Comparison of ENCODE assay signal across 1 cellular context in the genomic region with DNA sequence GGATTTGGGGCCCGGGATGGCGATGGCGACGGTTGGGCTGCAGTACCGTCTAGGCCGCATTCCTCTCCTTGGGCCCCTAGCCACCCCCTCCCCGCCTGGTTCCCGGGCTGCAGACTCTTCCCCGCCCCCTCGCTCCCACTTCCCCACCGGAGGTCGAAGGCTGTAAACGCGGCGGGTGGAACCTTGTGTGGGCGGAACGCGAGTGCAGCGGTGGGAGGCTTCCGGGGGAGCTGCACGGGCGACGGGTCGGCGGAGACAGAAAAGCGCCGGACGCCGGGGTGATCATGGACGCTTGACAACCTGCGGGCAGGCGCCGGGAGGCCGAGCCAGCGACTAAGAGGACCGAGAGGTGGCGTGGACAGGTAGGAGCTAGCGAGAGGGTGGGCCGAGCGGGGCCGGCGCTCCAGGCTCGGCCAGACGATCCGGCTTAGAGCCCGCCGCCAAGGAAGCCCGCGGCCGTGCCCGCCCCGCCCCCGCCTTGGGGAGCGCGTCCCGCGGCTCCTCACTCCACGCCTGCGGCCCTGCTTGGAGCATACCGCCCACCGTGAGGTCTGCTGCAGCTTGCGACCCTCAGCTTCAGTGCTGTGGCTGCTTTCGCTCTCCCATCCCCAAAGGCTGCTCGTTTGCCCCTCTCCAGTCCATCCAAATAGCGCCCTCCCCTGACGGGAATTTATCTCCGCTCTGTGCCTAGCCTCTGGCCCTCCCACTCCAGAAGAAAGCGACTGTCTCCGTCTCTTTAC.
TF ChIP-seq lines count a peak whose summit lies in the region.

A gene (plus strand): TSS at position 269 of the 740 bp plus-strand sequence. CDS start 2,126 bp downstream, outside the sequence.

TF ChIP-seq in K562, 482 proteins besides CTCF, POLR2A, EP300 and RAD21 (continued from another document and continues in another):
- TF ChIP-seq, protein P1, sequence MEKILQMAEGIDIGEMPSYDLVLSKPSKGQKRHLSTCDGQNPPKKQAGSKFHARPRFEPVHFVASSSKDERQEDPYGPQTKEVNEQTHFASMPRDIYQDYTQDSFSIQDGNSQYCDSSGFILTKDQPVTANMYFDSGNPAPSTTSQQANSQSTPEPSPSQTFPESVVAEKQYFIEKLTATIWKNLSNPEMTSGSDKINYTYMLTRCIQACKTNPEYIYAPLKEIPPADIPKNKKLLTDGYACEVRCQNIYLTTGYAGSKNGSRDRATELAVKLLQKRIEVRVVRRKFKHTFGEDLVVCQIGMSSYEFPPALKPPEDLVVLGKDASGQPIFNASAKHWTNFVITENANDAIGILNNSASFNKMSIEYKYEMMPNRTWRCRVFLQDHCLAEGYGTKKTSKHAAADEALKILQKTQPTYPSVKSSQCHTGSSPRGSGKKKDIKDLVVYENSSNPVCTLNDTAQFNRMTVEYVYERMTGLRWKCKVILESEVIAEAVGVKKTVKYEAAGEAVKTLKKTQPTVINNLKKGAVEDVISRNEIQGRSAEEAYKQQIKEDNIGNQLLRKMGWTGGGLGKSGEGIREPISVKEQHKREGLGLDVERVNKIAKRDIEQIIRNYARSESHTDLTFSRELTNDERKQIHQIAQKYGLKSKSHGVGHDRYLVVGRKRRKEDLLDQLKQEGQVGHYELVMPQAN (IDR thresholded peaks at IDR 0.05; ENCODE audit: borderline replicate concordance), result no peak
- TF ChIP-seq PTTG1 (tag; IDR thresholded peaks at IDR 0.05; ENCODE audit: low read depth) (no peak), ZNF584 (CRISPR knock-in tag; IDR thresholded peaks at IDR 0.05; ENCODE audit: low read depth) (no peak), DMBX1 (CRISPR knock-in tag; IDR thresholded peaks at IDR 0.05; ENCODE audit: borderline replicate concordance) (0 out of 2 replicates have a peak, but pooled peaks have one; percentile 33), DACH1 (IDR thresholded peaks at IDR 0.05; ENCODE audit: partially characterized antibody) (no peak), NR2F6 (CRISPR knock-in tag; IDR thresholded peaks at IDR 0.05) (no peak), KLF6 (CRISPR knock-in tag; IDR thresholded peaks at IDR 0.05; ENCODE audit: borderline replicate concordance) (no peak), GATAD2A (IDR thresholded peaks at IDR 0.05) (no peak), HDAC3 (IDR thresholded peaks at IDR 0.05; ENCODE audit: borderline replicate concordance, partially characterized antibody) (no peak), RFX1 (IDR thresholded peaks at IDR 0.05) (no peak), NFXL1 (CRISPR knock-in tag; IDR thresholded peaks at IDR 0.05) (no peak), PTRF (tag; IDR thresholded peaks at IDR 0.05) (no peak), ZNF311 (CRISPR knock-in tag; IDR thresholded peaks at IDR 0.05) (no peak), RHOXF2B (CRISPR knock-in tag; conservative IDR thresholded peaks at IDR 0.05) (no peak), KDM2B (CRISPR knock-in tag; IDR thresholded peaks at IDR 0.05) (0 out of 2 replicates have a peak, but pooled peaks have one; percentile 25), ZC3H4 (CRISPR knock-in tag; IDR thresholded peaks at IDR 0.05; ENCODE audit: borderline replicate concordance) (no peak), RB1 (IDR thresholded peaks at IDR 0.05; ENCODE audit: low read depth) (peak; percentile 86), FOXJ2 (tag; IDR thresholded peaks at IDR 0.05) (no peak)
- TF ChIP-seq, protein P2, sequence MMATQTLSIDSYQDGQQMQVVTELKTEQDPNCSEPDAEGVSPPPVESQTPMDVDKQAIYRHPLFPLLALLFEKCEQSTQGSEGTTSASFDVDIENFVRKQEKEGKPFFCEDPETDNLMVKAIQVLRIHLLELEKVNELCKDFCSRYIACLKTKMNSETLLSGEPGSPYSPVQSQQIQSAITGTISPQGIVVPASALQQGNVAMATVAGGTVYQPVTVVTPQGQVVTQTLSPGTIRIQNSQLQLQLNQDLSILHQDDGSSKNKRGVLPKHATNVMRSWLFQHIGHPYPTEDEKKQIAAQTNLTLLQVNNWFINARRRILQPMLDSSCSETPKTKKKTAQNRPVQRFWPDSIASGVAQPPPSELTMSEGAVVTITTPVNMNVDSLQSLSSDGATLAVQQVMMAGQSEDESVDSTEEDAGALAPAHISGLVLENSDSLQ (IDR thresholded peaks at IDR 0.05), result peak; percentile 23; the same call in 1 of the 2 replicates
- TF ChIP-seq, protein P3, sequence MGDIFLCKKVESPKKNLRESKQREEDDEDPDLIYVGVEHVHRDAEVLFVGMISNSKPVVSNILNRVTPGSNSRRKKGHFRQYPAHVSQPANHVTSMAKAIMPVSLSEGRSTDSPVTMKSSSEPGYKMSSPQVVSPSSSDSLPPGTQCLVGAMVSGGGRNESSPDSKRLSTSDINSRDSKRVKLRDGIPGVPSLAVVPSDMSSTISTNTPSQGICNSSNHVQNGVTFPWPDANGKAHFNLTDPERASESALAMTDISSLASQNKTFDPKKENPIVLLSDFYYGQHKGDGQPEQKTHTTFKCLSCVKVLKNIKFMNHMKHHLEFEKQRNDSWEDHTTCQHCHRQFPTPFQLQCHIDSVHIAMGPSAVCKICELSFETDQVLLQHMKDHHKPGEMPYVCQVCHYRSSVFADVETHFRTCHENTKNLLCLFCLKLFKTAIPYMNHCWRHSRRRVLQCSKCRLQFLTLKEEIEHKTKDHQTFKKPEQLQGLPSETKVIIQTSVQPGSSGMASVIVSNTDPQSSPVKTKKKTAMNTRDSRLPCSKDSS (IDR thresholded peaks at IDR 0.05; ENCODE audit: low read depth, partially characterized antibody), result no peak
- TF ChIP-seq, protein P4, sequence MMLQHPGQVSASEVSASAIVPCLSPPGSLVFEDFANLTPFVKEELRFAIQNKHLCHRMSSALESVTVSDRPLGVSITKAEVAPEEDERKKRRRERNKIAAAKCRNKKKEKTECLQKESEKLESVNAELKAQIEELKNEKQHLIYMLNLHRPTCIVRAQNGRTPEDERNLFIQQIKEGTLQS (IDR thresholded peaks at IDR 0.05), result no peak
- TF ChIP-seq, protein P4 (CRISPR knock-in tag; conservative IDR thresholded peaks at IDR 0.05), result no peak
- TF ChIP-seq, protein P5, sequence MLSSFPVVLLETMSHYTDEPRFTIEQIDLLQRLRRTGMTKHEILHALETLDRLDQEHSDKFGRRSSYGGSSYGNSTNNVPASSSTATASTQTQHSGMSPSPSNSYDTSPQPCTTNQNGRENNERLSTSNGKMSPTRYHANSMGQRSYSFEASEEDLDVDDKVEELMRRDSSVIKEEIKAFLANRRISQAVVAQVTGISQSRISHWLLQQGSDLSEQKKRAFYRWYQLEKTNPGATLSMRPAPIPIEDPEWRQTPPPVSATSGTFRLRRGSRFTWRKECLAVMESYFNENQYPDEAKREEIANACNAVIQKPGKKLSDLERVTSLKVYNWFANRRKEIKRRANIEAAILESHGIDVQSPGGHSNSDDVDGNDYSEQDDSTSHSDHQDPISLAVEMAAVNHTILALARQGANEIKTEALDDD (IDR thresholded peaks at IDR 0.05), result no peak
- TF ChIP-seq, protein P6, sequence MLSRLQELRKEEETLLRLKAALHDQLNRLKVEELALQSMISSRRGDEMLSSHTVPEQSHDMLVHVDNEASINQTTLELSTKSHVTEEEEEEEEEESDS (CRISPR knock-in tag; IDR thresholded peaks at IDR 0.05), result no peak
- TF ChIP-seq, protein P7, sequence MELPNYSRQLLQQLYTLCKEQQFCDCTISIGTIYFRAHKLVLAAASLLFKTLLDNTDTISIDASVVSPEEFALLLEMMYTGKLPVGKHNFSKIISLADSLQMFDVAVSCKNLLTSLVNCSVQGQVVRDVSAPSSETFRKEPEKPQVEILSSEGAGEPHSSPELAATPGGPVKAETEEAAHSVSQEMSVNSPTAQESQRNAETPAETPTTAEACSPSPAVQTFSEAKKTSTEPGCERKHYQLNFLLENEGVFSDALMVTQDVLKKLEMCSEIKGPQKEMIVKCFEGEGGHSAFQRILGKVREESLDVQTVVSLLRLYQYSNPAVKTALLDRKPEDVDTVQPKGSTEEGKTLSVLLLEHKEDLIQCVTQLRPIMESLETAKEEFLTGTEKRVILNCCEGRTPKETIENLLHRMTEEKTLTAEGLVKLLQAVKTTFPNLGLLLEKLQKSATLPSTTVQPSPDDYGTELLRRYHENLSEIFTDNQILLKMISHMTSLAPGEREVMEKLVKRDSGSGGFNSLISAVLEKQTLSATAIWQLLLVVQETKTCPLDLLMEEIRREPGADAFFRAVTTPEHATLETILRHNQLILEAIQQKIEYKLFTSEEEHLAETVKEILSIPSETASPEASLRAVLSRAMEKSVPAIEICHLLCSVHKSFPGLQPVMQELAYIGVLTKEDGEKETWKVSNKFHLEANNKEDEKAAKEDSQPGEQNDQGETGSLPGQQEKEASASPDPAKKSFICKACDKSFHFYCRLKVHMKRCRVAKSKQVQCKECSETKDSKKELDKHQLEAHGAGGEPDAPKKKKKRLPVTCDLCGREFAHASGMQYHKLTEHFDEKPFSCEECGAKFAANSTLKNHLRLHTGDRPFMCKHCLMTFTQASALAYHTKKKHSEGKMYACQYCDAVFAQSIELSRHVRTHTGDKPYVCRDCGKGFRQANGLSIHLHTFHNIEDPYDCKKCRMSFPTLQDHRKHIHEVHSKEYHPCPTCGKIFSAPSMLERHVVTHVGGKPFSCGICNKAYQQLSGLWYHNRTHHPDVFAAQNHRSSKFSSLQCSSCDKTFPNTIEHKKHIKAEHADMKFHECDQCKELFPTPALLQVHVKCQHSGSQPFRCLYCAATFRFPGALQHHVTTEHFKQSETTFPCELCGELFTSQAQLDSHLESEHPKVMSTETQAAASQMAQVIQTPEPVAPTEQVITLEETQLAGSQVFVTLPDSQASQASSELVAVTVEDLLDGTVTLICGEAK (IDR thresholded peaks at IDR 0.05), result peak; percentile 96
- TF ChIP-seq, protein P7 (CRISPR knock-in tag; IDR thresholded peaks at IDR 0.05), result no peak
- TF ChIP-seq, protein P8, sequence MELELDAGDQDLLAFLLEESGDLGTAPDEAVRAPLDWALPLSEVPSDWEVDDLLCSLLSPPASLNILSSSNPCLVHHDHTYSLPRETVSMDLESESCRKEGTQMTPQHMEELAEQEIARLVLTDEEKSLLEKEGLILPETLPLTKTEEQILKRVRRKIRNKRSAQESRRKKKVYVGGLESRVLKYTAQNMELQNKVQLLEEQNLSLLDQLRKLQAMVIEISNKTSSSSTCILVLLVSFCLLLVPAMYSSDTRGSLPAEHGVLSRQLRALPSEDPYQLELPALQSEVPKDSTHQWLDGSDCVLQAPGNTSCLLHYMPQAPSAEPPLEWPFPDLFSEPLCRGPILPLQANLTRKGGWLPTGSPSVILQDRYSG (tag; conservative IDR thresholded peaks at IDR 0.05; ENCODE audit: low read depth), result no peak
- TF ChIP-seq, protein P9, sequence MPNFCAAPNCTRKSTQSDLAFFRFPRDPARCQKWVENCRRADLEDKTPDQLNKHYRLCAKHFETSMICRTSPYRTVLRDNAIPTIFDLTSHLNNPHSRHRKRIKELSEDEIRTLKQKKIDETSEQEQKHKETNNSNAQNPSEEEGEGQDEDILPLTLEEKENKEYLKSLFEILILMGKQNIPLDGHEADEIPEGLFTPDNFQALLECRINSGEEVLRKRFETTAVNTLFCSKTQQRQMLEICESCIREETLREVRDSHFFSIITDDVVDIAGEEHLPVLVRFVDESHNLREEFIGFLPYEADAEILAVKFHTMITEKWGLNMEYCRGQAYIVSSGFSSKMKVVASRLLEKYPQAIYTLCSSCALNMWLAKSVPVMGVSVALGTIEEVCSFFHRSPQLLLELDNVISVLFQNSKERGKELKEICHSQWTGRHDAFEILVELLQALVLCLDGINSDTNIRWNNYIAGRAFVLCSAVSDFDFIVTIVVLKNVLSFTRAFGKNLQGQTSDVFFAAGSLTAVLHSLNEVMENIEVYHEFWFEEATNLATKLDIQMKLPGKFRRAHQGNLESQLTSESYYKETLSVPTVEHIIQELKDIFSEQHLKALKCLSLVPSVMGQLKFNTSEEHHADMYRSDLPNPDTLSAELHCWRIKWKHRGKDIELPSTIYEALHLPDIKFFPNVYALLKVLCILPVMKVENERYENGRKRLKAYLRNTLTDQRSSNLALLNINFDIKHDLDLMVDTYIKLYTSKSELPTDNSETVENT (CRISPR knock-in tag; IDR thresholded peaks at IDR 0.05), result no peak
- TF ChIP-seq, protein P10, sequence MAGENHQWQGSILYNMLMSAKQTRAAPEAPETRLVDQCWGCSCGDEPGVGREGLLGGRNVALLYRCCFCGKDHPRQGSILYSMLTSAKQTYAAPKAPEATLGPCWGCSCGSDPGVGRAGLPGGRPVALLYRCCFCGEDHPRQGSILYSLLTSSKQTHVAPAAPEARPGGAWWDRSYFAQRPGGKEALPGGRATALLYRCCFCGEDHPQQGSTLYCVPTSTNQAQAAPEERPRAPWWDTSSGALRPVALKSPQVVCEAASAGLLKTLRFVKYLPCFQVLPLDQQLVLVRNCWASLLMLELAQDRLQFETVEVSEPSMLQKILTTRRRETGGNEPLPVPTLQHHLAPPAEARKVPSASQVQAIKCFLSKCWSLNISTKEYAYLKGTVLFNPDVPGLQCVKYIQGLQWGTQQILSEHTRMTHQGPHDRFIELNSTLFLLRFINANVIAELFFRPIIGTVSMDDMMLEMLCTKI (IDR thresholded peaks at IDR 0.05; ENCODE audit: partially characterized antibody), result no peak
- TF ChIP-seq, protein P11, sequence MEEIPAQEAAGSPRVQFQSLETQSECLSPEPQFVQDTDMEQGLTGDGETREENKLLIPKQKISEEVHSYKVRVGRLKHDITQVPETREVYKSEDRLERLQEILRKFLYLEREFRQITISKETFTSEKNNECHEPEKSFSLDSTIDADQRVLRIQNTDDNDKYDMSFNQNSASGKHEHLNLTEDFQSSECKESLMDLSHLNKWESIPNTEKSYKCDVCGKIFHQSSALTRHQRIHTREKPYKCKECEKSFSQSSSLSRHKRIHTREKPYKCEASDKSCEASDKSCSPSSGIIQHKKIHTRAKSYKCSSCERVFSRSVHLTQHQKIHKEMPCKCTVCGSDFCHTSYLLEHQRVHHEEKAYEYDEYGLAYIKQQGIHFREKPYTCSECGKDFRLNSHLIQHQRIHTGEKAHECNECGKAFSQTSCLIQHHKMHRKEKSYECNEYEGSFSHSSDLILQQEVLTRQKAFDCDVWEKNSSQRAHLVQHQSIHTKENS (CRISPR knock-in tag; IDR thresholded peaks at IDR 0.05), result no peak
